In the genomic region with DNA sequence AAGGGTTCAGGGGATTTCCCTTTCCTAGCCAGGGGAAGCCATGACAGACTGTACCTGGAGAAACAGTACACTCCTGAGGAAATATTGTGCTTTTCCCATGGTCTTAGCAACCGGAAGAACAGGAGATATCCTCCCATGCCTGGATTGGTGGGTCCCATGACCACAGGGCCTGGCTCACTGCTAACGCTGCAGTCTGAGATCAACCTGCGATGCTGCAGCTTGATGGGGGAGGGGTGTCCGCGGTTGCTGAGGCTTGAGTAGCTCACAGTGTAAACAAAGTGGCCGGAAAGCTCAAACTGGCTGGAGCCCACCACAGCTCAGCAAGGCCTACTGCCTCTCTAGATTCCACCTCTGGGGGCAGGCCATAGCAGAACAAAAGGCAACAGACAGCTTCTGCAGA, we compare ENCODE assay signal across 20 cellular contexts.
"Had no signal": no experiment of that assay in that cellular context is flagged by ENCODE, and none has a peak within 500 bp of the region (broad histone marks: within the 10 kb centered on the region; RNA-seq: fewer than 3 reads in every experiment).

No MANE protein-coding gene starts in this region.

- H3K27ac ChIP-seq: foreskin keratinocyte, thoracic aorta had no signal

- H3K4me1 Mint-ChIP-seq: activated CD4-positive, alpha-beta T cell treated with anti-CD3 and anti-CD28 coated beads, Interleukin-2, amount 10 ng/mL, durations not matched to agents 7 days and 5 days; activated naive CD8-positive, alpha-beta T cell treated with anti-CD3 and anti-CD28 coated beads, Interleukin-2, amount 10 ng/mL, durations not matched to agents 7 days and 5 days; naive B cell; stimulated activated naive B cell treated with anti-CD40 and anti-IgM and Interleukin-4, amounts not matched to agents 10 μg/mL and 1 μg/mL and 100 μg/mL, for 72 hours; T-cell had no signal

- H3K36me3 ChIP-seq: thoracic aorta had no signal

- H3K27me3 Mint-ChIP-seq: activated CD4-positive, alpha-beta T cell treated with anti-CD3 and anti-CD28 coated beads, Interleukin-2, amount 10 ng/mL, durations not matched to agents 7 days and 5 days; activated naive CD8-positive, alpha-beta T cell treated with anti-CD3 and anti-CD28 coated beads, Interleukin-2, amount 10 ng/mL, durations not matched to agents 7 days and 5 days; activated T-cell treated with anti-CD3 and anti-CD28 coated beads, Interleukin-2, amount 50 U/mL, for 24 hours; naive B cell; stimulated activated naive B cell treated with anti-CD40 and anti-IgM and Interleukin-4, amounts not matched to agents 10 μg/mL and 1 μg/mL and 100 μg/mL, for 72 hours; T-cell had no signal

- DNase-seq: activated CD4-positive, alpha-beta T cell treated with anti-CD3 and anti-CD28 coated beads, Interleukin-2, amount 10 ng/mL, durations not matched to agents 7 days and 5 days; activated CD8-positive, alpha-beta T cell treated with anti-CD3 and anti-CD28 coated beads, Interleukin-2, amount 10 ng/mL, durations not matched to agents 7 days and 5 days; activated naive CD4-positive, alpha-beta T cell treated with Interleukin-2 at 50 U/mL for 16 hours; activated naive CD8-positive, alpha-beta T cell treated with anti-CD3 and anti-CD28 coated beads, Interleukin-2, amount 10 ng/mL, durations not matched to agents 7 days and 5 days; activated T-cell treated with anti-CD3 and anti-CD28 coated beads, Interleukin-2, amount 50 U/mL, for 24 hours; amygdala; dermis blood vessel endothelial cell; foreskin keratinocyte; glutamatergic neuron; hypothalamus; kidney glomerular epithelial cell; left ventricle myocardium superior; mucosa of descending colon; naive B cell; posterior cingulate gyrus; retina; stimulated activated naive B cell treated with anti-CD40 and anti-IgM and Interleukin-4, amounts not matched to agents 10 μg/mL and 1 μg/mL and 100 μg/mL, for 72 hours; T-cell had no signal

- H3K4me3 ChIP-seq: mucosa of descending colon, thoracic aorta had no signal

- H3K4me1 ChIP-seq: foreskin keratinocyte had no signal

- H3K9me3 ChIP-seq: thoracic aorta had no signal

- H3K4me3 Mint-ChIP-seq: activated CD4-positive, alpha-beta T cell treated with anti-CD3 and anti-CD28 coated beads, Interleukin-2, amount 10 ng/mL, durations not matched to agents 7 days and 5 days; activated CD8-positive, alpha-beta T cell treated with anti-CD3 and anti-CD28 coated beads, Interleukin-2, amount 10 ng/mL, durations not matched to agents 7 days and 5 days; activated naive CD8-positive, alpha-beta T cell treated with anti-CD3 and anti-CD28 coated beads, Interleukin-2, amount 10 ng/mL, durations not matched to agents 7 days and 5 days; activated T-cell treated with anti-CD3 and anti-CD28 coated beads, Interleukin-2, amount 50 U/mL, for 24 hours; naive B cell; stimulated activated naive B cell treated with anti-CD40 and anti-IgM and Interleukin-4, amounts not matched to agents 10 μg/mL and 1 μg/mL and 100 μg/mL, for 72 hours; T-cell had no signal

- H3K36me3 Mint-ChIP-seq: activated naive CD8-positive, alpha-beta T cell treated with anti-CD3 and anti-CD28 coated beads, Interleukin-2, amount 10 ng/mL, durations not matched to agents 7 days and 5 days; naive B cell; stimulated activated naive B cell treated with anti-CD40 and anti-IgM and Interleukin-4, amounts not matched to agents 10 μg/mL and 1 μg/mL and 100 μg/mL, for 72 hours; T-cell had no signal

- H3K27ac Mint-ChIP-seq: activated CD4-positive, alpha-beta T cell treated with anti-CD3 and anti-CD28 coated beads, Interleukin-2, amount 10 ng/mL, durations not matched to agents 7 days and 5 days; activated CD8-positive, alpha-beta T cell treated with anti-CD3 and anti-CD28 coated beads, Interleukin-2, amount 10 ng/mL, durations not matched to agents 7 days and 5 days; activated naive CD8-positive, alpha-beta T cell treated with anti-CD3 and anti-CD28 coated beads, Interleukin-2, amount 10 ng/mL, durations not matched to agents 7 days and 5 days; activated T-cell treated with anti-CD3 and anti-CD28 coated beads, Interleukin-2, amount 50 U/mL, for 24 hours; activated T-helper 2 cell treated with anti-CD3 and anti-CD28 coated beads, Interferon-gamma antibody, Interleukin-2, Interleukin-4, amounts not matched to agents 10 μg/mL and 5 μg/mL and 100 μg/mL, durations not matched to agents 14 hours and 24 hours and 36 hours; stimulated activated naive B cell treated with anti-CD40 and anti-IgM and Interleukin-4, amounts not matched to agents 10 μg/mL and 1 μg/mL and 100 μg/mL, for 72 hours; T-cell had no signal

- H3K27me3 ChIP-seq: foreskin keratinocyte had no signal
